ENCODE assay signal across 8 cellular contexts in the genomic region with DNA sequence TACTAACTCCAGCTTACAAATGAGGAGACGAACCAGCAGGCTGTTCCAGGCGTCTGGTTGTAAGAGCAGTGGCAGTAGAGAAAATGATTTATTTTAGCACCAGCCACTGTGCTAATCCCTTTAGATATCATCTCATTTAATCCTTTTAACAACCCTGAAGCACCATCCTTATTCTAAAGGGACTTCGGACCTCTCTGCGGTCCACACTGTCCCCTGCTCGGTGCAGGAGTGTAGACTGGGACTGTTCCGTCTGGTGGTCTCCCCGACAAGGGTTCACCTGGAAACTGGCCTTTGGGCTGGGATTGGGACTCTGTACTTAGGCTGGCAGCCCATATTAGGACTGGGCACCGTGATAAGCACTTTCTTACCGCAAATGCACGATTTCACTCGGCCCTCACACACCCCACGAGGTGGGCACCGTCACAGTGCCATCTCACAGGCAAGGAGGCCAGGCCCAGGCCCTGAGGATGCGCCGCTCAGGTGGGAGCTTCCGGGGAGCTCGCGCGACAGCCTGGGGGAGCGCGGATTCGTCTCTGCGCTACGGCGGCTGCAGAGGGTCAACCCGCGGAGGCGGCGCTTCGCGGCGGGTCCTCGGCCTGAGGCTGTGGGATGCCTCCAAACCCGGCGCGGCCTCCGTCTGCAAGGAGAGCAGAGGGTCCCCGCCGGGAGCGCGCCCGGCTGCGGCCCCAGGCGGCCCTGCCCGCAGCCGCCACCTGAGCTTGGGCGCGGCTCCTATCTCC. TPM values are rescaled to one million over a fixed set of nuclear protein-coding genes. Genes with fewer than 3 reads are reported as not detected.
DNase-seq lines count a peak whose midpoint lies in the region; ATAC-seq and TF ChIP-seq lines count a peak whose summit lies in the region.

No MANE protein-coding gene starts in this region.

- no peaks in the 10 kb centered on the region for H3K9me3 ChIP-seq in sigmoid colon

- in situ Hi-C loops in GM13977 (cut with MboI; ENCODE audit: low pct_unique_long_range_greater_than_20kb, low sequenced_read_pairs, unreplicated experiment) (no loop called here), astrocyte of the spinal cord (cut with HindIII; ENCODE audit: low sequenced_read_pairs) (no loop called here)

- intact Hi-C loops in sigmoid colon (cut with DNase I): loop anchor here (2.0 to 5.0 kb wide), 2 partner anchors 39 to 154 kb away; partner anchors contain the start of gene CD58

- 0 to 2% methylated on average over 48 of the region's 48 CpGs for WGBS in sigmoid colon, 2 donors

- H3K4me3 ChIP-seq in astrocyte of the spinal cord (ENCODE audit: low read depth, low read length) (peak overlapping the region; percentile 77), sigmoid colon (peak overlapping the region; percentile 58 to 76 (median 65))

- H3K36me3 ChIP-seq in sigmoid colon: no peaks in the 10 kb centered on the region

- TF ChIP-seq EP300 in sigmoid colon (IDR thresholded peaks at IDR 0.05): no peak

- peak; percentile 84 for ATAC-seq in HG02763 (IDR thresholded peaks at IDR 0.05; ENCODE audit: unreplicated experiment)

- TF ChIP-seq POLR2A in sigmoid colon (IDR thresholded peaks at IDR 0.05): peak; percentile 18 to 30

- H3K27ac ChIP-seq in sigmoid colon: peak overlapping the region; percentile 69 to 78 (median 74)

- no peaks in the 10 kb centered on the region for H3K27me3 ChIP-seq in sigmoid colon

- peaks cover 0 to 17% (median 12%) of the 10 kb centered on the region in 4 donors for H3K4me1 ChIP-seq in sigmoid colon

- TF ChIP-seq CTCF in GM13977 (IDR thresholded peaks at IDR 0.05; ENCODE audit: extremely low read depth, insufficient read depth, missing control alignments) (no peak), astrocyte of the spinal cord (IDR thresholded peaks at IDR 0.05; ENCODE audit: low read depth, low read length) (no peak), sigmoid colon (IDR thresholded peaks at IDR 0.05) (no peak)

- DNase-seq in GM13977 (ENCODE audit: low spot score) (peak; percentile 86), NCI-H1436 (lab: John Stamatoyannopoulos, UW) (peak; percentile 80), T-helper 9 cell (peak; percentile 79), astrocyte of the spinal cord (ENCODE audit: low read depth, low spot score) (peak; percentile 79), iPS DF 4.7 (ENCODE audit: extremely low read depth, low spot score) (peak; percentile 30), sigmoid colon (peak; percentile 92), cortex of kidney (lab: John Stamatoyannopoulos, UW) (no peak)

RNA-seq across cellular contexts. Expression of gene ATP1A1, which starts 45.2 kb away (rescaled TPM):
- 100 to 1,000 TPM in 1 of 4 donors, 10 to 100 TPM in 3; 88.6 to 101 (median 91.8) TPM for total RNA-seq in sigmoid colon
- polyA plus RNA-seq in sigmoid colon: 1,000 to 10,000 TPM in 1 of 3 donors, 100 to 1,000 TPM in 2; 260 to 1,099 (median 270) TPM
